12 cellular contexts compared by ENCODE assay signal in genomic region chr10:132628966-132629900, GRCh38.
A peak's percentile ranks its signal among the peaks of the same experiment; 100 is the strongest.
DNase-seq lines count a peak whose midpoint lies in the region; ATAC-seq, FAIRE-seq and TF ChIP-seq lines count a peak whose summit lies in the region.
"Had no signal": no experiment of that assay in that cellular context is flagged by ENCODE, and none has a peak within 500 bp of the region (broad histone marks: within the 10 kb centered on the region; RNA-seq: fewer than 3 reads in every experiment).

No MANE protein-coding gene starts in this region.

- no peaks in the 10 kb centered on the region for H3K27me3 ChIP-seq in IMR-90 (ENCODE audit: control insufficient read depth, insufficient read depth, low read length)
- no peaks in the 10 kb centered on the region for H3K27me3 ChIP-seq in stomach

- no peak overlapping the region for H3K9ac ChIP-seq in IMR-90 (ENCODE audit: low read depth, low read length)

- H3K23ac ChIP-seq in IMR-90 (ENCODE audit: low read depth, low read length), result peak overlapping the region; percentile 70; the same call in 1 of the 2 replicates

- H2BK120ac ChIP-seq in IMR-90 (ENCODE audit: low read depth, low read length), result peak overlapping the region; percentile 58

- H4K91ac ChIP-seq in IMR-90 (ENCODE audit: insufficient read depth, low read depth, low read length), result peak overlapping the region; percentile 46; the same call in 1 of the 2 replicates

- no peak for TF ChIP-seq RAD21 in IMR-90 (IDR thresholded peaks at IDR 0.05; ENCODE audit: low read length)

- H3K27ac Mint-ChIP-seq in endothelial cell (ENCODE audit: unreplicated experiment), result peak overlapping the region; percentile 7
- H3K27ac Mint-ChIP-seq in mesothelial cell of epicardium, result peak overlapping the region; percentile 49
- H3K27ac Mint-ChIP-seq: activated CD4-positive, alpha-beta T cell treated with anti-CD3 and anti-CD28 coated beads for 36 hours had no signal

- no peak for ATAC-seq in IMR-90 (ENCODE audit: low read depth)

- H3K4me3 ChIP-seq in IMR-90 (ENCODE audit: insufficient read depth, low read depth, low read length), result no peak overlapping the region
- no peak overlapping the region for H3K4me3 ChIP-seq in stomach

- no peaks in the 10 kb centered on the region for H3K36me3 ChIP-seq in IMR-90 (ENCODE audit: control insufficient read depth, insufficient read depth, low read length)
- no peaks in the 10 kb centered on the region for H3K36me3 ChIP-seq in stomach

- H3K4me1 ChIP-seq in IMR-90 (ENCODE audit: control insufficient read depth, insufficient read depth, low read length) (peaks cover 27% of the 10 kb centered on the region), stomach (peaks cover 49 to 100% (median 86%) of the 10 kb centered on the region in 4 donors)

- H3K79me1 ChIP-seq in IMR-90 (ENCODE audit: low read depth in 1 of 2, low read length in 2 of 2), result peaks cover 24 to 64% of the 10 kb centered on the region in 2 experiments

- H4K20me1 ChIP-seq in IMR-90 (ENCODE audit: insufficient read depth, low read length), result peaks cover 9% of the 10 kb centered on the region

- POLR2A ChIA-PET in IMR-90 (lab: Charles Lee; ENCODE audit: unreplicated experiment), result no interaction called here

- peak overlapping the region; percentile 86 for H3K14ac ChIP-seq in IMR-90 (replicated peaks; ENCODE audit: low read depth, low read length)

- peaks cover 15% of the 10 kb centered on the region for H3K36me3 Mint-ChIP-seq in endothelial cell (ENCODE audit: low read depth, unreplicated experiment)
- no peaks in the 10 kb centered on the region for H3K36me3 Mint-ChIP-seq in mesothelial cell of epicardium
- H3K36me3 Mint-ChIP-seq: natural killer cell had no signal

- dilution Hi-C loops in IMR-90 (cut with HindIII; ENCODE audit: low sequenced_read_pairs, unreplicated experiment), result no loop called here

- TF ChIP-seq CTCF in IMR-90 (conservative IDR thresholded peaks at IDR 0.05; ENCODE audit: low read depth, low read length) (no peak), endothelial cell (IDR thresholded peaks at IDR 0.05; ENCODE audit: unreplicated experiment) (no peak), mesothelial cell of epicardium (IDR thresholded peaks at IDR 0.05; ENCODE audit: unreplicated experiment) (no peak), stomach (IDR thresholded peaks at IDR 0.05) (no peak)

- H3K18ac ChIP-seq in IMR-90 (ENCODE audit: low read depth, low read length), result peak overlapping the region; percentile 24; the same call in 1 of the 2 replicates

- H4K5ac ChIP-seq in IMR-90 (ENCODE audit: low read depth, low read length), result peak overlapping the region; percentile 59

- peak overlapping the region; percentile 62 for H3K4me3 Mint-ChIP-seq in endothelial cell (ENCODE audit: unreplicated experiment)
- H3K4me3 Mint-ChIP-seq in mesothelial cell of epicardium, result no peak overlapping the region
- H3K4me3 Mint-ChIP-seq: activated CD4-positive, alpha-beta T cell treated with anti-CD3 and anti-CD28 coated beads for 36 hours had no signal

- H3K27ac ChIP-seq in IMR-90 (ENCODE audit: insufficient read depth, low read length) (no peak overlapping the region), stomach (peak overlapping the region; percentile 13 to 95 (median 85))

- BruUV-seq in IMR-90 (replicated peaks; lab: Mats Ljungman, UMichigan), result no TSS peak

- peak overlapping the region; percentile 54 to 80; a peak in 3 of 4 replicates for H4K8ac ChIP-seq in IMR-90 (ENCODE audit: low read depth in 2 of 2, low read length in 2 of 2)

- H3K9me3 ChIP-seq in IMR-90 (ENCODE audit: control insufficient read depth, insufficient read depth, low read length), result no peaks in the 10 kb centered on the region
- H3K9me3 ChIP-seq in stomach, result no peaks in the 10 kb centered on the region

- H3K4me1 Mint-ChIP-seq in endothelial cell (ENCODE audit: unreplicated experiment) (peaks cover 44% of the 10 kb centered on the region), mesothelial cell of epicardium (peaks cover 62% of the 10 kb centered on the region)

- peaks cover 26% of the 10 kb centered on the region for H3K9me1 ChIP-seq in IMR-90 (ENCODE audit: insufficient read depth, low read length)

- no peak for DNase-seq in IMR-90
- no peak for DNase-seq in endothelial cell (ENCODE audit: low spot score)
- DNase-seq in mesothelial cell of epicardium (ENCODE audit: low spot score in 2 of 2, unreplicated experiment in 2 of 2), result no peak
- no peak for DNase-seq in stomach
- no peak for DNase-seq in UCSD-AML1 (lab: John Stamatoyannopoulos, UW; ENCODE audit: unreplicated experiment)
- no peak for DNase-seq in activated CD4-positive, alpha-beta T cell treated with anti-CD3 and anti-CD28 coated beads, Interleukin-2, amount 50 U/mL, for 4 hours
- no peak for DNase-seq in activated CD4-positive, alpha-beta T cell treated with anti-CD3 and anti-CD28 coated beads for 4 hours
- no peak for DNase-seq in frontal cortex (ENCODE audit: low spot score in 2 of 2)
- DNase-seq: activated CD4-positive, alpha-beta T cell treated with anti-CD3 and anti-CD28 coated beads for 36 hours; DMS79 treated with DMSO at 0.1 percent for 48 hours; natural killer cell; stimulated activated CD4-positive, alpha-beta T cell treated with anti-CD3 and anti-CD28 coated beads, Interleukin-12 subunit alpha, Interleukin-12 subunit beta, amount 100 ng/mL, for 4 hours had no signal

- no peak for FAIRE-seq in frontal cortex (lab: Jason Lieb, UNC)

- no peak for TF ChIP-seq EP300 in stomach (IDR thresholded peaks at IDR 0.05)

- in situ Hi-C loops in IMR-90 (cut with MboI; ENCODE audit: low sequenced_read_pairs), result no loop called here

- H2BK5ac ChIP-seq in IMR-90 (ENCODE audit: low read depth, low read length, poor library complexity, severe bottlenecking), result peak overlapping the region; percentile 49

- H2AFZ ChIP-seq in IMR-90 (replicated peaks; ENCODE audit: low read length, poor library complexity), result peak overlapping the region; percentile 27

- H3K27me3 Mint-ChIP-seq in endothelial cell (ENCODE audit: unreplicated experiment) (peaks cover 15% of the 10 kb centered on the region), mesothelial cell of epicardium (ENCODE audit: low read depth) (no peaks in the 10 kb centered on the region)
- H3K27me3 Mint-ChIP-seq: activated CD4-positive, alpha-beta T cell treated with anti-CD3 and anti-CD28 coated beads for 36 hours had no signal

- H2BK15ac ChIP-seq in IMR-90 (ENCODE audit: low read depth, low read length), result peak overlapping the region; percentile 53; the same call in 1 of the 3 replicates

- peak overlapping the region; percentile 83 for H3K4ac ChIP-seq in IMR-90 (ENCODE audit: low read depth, low read length)

- peak overlapping the region; percentile 3; the same call in 1 of the 2 replicates for H3K4me2 ChIP-seq in IMR-90 (ENCODE audit: low read depth, low read length)

- WGBS in IMR-90 (ENCODE audit: extremely low coverage in 2 of 2, insufficient read length in 1 of 2), 2 experiments, result 82% methylated on average over 10 of the region's 21 CpGs; no CpG with 5 or more reads in 1 of the 2 experiments
- WGBS in stomach, 5 donors, result 65 to 75% (median 71%) methylated on average over 18 to 21 of the region's 21 CpGs

- H2AK9ac ChIP-seq in IMR-90 (replicated peaks; ENCODE audit: low read depth, low read length, poor library complexity), result peak overlapping the region; percentile 92

- no peak for TF ChIP-seq POLR2A in IMR-90 (IDR thresholded peaks at IDR 0.05; ENCODE audit: low read depth, low read length)
- TF ChIP-seq POLR2A in stomach (IDR thresholded peaks at IDR 0.05), result no peak

- H2AK5ac ChIP-seq in IMR-90 (ENCODE audit: low read depth, low read length), result peak overlapping the region; percentile 88

- intact Hi-C loops in IMR-90 (cut with micrococcal nuclease) (no loop called here), stomach (cut with DNase I; ENCODE audit: low total_unique reads) (no loop called here)

- no peak overlapping the region for H3K56ac ChIP-seq in IMR-90 (ENCODE audit: extremely low read depth, insufficient read depth, low read length)

- H2BK20ac ChIP-seq in IMR-90 (ENCODE audit: low read depth, low read length), result 0 out of 2 replicates have a peak overlapping the region, but pooled peaks have one; percentile 47

- no peaks in the 10 kb centered on the region for H3K9me3 Mint-ChIP-seq in endothelial cell (ENCODE audit: unreplicated experiment)
- no peaks in the 10 kb centered on the region for H3K9me3 Mint-ChIP-seq in mesothelial cell of epicardium
- H3K9me3 Mint-ChIP-seq: natural killer cell had no signal

- CTCF ChIA-PET in IMR-90 (lab: Yijun Ruan, JAX), result no interaction called here

TF ChIP-seq in IMR-90, 13 proteins besides CTCF, POLR2A, EP300 and RAD21 (continues in another document):
- no peak for TF ChIP-seq MAFK (IDR thresholded peaks at IDR 0.05; ENCODE audit: low read depth, low read length)
- TF ChIP-seq SMC3 (IDR thresholded peaks at IDR 0.05; ENCODE audit: low read depth, low read length), result no peak
- no peak for TF ChIP-seq BHLHE40 (IDR thresholded peaks at IDR 0.05; ENCODE audit: low read depth, low read length)
- TF ChIP-seq CEBPB (IDR thresholded peaks at IDR 0.05; ENCODE audit: low read depth, low read length), result no peak
- TF ChIP-seq, protein P1, sequence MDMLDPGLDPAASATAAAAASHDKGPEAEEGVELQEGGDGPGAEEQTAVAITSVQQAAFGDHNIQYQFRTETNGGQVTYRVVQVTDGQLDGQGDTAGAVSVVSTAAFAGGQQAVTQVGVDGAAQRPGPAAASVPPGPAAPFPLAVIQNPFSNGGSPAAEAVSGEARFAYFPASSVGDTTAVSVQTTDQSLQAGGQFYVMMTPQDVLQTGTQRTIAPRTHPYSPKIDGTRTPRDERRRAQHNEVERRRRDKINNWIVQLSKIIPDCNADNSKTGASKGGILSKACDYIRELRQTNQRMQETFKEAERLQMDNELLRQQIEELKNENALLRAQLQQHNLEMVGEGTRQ (IDR thresholded peaks at IDR 0.05; ENCODE audit: low read depth, low read length), result no peak
- no peak for TF ChIP-seq MAZ (IDR thresholded peaks at IDR 0.05; ENCODE audit: borderline replicate concordance, low read depth, low read length)
- no peak for TF ChIP-seq NFE2L2 (IDR thresholded peaks at IDR 0.05; ENCODE audit: low read depth, low read length)
- TF ChIP-seq, protein P2, sequence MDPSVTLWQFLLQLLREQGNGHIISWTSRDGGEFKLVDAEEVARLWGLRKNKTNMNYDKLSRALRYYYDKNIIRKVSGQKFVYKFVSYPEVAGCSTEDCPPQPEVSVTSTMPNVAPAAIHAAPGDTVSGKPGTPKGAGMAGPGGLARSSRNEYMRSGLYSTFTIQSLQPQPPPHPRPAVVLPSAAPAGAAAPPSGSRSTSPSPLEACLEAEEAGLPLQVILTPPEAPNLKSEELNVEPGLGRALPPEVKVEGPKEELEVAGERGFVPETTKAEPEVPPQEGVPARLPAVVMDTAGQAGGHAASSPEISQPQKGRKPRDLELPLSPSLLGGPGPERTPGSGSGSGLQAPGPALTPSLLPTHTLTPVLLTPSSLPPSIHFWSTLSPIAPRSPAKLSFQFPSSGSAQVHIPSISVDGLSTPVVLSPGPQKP (IDR thresholded peaks at IDR 0.05; ENCODE audit: borderline replicate concordance, low read depth, low read length), result no peak
- no peak for TF ChIP-seq CHD1 (IDR thresholded peaks at IDR 0.05; ENCODE audit: low read depth, low read length)
- TF ChIP-seq RFX5 (IDR thresholded peaks at IDR 0.05; ENCODE audit: low read depth, low read length), result no peak
- no peak for TF ChIP-seq RCOR1 (IDR thresholded peaks at IDR 0.05; ENCODE audit: insufficient replicate concordance, low read length)
- no peak for TF ChIP-seq FOS (IDR thresholded peaks at IDR 0.05; ENCODE audit: low read depth, low read length)
